8 cellular contexts compared by ENCODE assay signal in genomic region chr6:37171970-37172812, GRCh38. TPM values are rescaled to one million over a fixed set of nuclear protein-coding genes. Genes with fewer than 3 reads are reported as not detected.
DNase-seq lines count a peak whose midpoint lies in the region; ATAC-seq, FAIRE-seq and TF ChIP-seq lines count a peak whose summit lies in the region.

No MANE protein-coding gene starts in this region.

- peak; percentile 73 for DNase-seq in D341Med (ENCODE audit: low spot score)
- DNase-seq in NCI-H524 (lab: John Stamatoyannopoulos, UW) = peak; percentile 41 to 82
- DNase-seq in activated CD4-positive, alpha-beta T cell treated with anti-CD3 and anti-CD28 coated beads for 24 hours (ENCODE audit: low read depth in 2 of 2) = peak; percentile 82 to 84
- DNase-seq in chondrocyte (ENCODE audit: low spot score) = no peak
- DNase-seq in kidney = peak; percentile 93
- peak; percentile 78 to 95 (median 85) for DNase-seq in stimulated activated CD4-positive, alpha-beta T cell treated with anti-CD3 and anti-CD28 coated beads, Interleukin-12 subunit alpha, Interleukin-12 subunit beta, amount 100 ng/mL, for 48 hours (ENCODE audit: low read depth in 2 of 3, low spot score in 1 of 3)
- no peak for DNase-seq in cortex of kidney (lab: John Stamatoyannopoulos, UW)

- peak overlapping the region; percentile 92 to 96 for H3K27ac ChIP-seq in kidney (ENCODE audit: low read depth in 2 of 2, low read length in 2 of 2)

- H3K27ac Mint-ChIP-seq in chondrocyte (ENCODE audit: unreplicated experiment) = peak overlapping the region; percentile 86

- peaks cover 8 to 11% of the 10 kb centered on the region in 2 donors for H3K4me1 ChIP-seq in kidney (ENCODE audit: control insufficient read depth in 1 of 2, insufficient read depth in 1 of 2, low read depth in 1 of 2, low read length in 2 of 2)

- TF ChIP-seq CTCF in chondrocyte (IDR thresholded peaks at IDR 0.05) (peak; percentile 98), kidney (IDR thresholded peaks at IDR 0.05; ENCODE audit: borderline replicate concordance, extremely low read depth, insufficient read depth) (peak; percentile 94)

- ATAC-seq in HG03196 (IDR thresholded peaks at IDR 0.05; ENCODE audit: unreplicated experiment) = peak; percentile 40

- no peaks in the 10 kb centered on the region for H3K9me3 Mint-ChIP-seq in chondrocyte (ENCODE audit: low read depth)

- H3K36me3 ChIP-seq in kidney (ENCODE audit: control insufficient read depth in 1 of 2, insufficient read depth in 2 of 2, low read length in 2 of 2) = peaks cover 14 to 22% of the 10 kb centered on the region in 2 donors

- FAIRE-seq in kidney (lab: Jason Lieb, UNC) = no peak

- H3K4me1 Mint-ChIP-seq in chondrocyte (ENCODE audit: low read depth) = peaks cover 42% of the 10 kb centered on the region

- intact Hi-C loops in kidney (cut with DNase I) = loop anchor here (10.0 kb wide), 1 partner anchor 117 kb away; no protein-coding TSS in a partner anchor

- peak overlapping the region; percentile 71 to 78 for H3K4me3 ChIP-seq in kidney (ENCODE audit: low read length in 2 of 2)

- no peaks in the 10 kb centered on the region for H3K9me3 ChIP-seq in kidney (ENCODE audit: control insufficient read depth in 1 of 2, low read length in 2 of 2)

- peak overlapping the region; percentile 82 for H3K4me3 Mint-ChIP-seq in chondrocyte (ENCODE audit: unreplicated experiment)

- H3K27me3 Mint-ChIP-seq in chondrocyte (ENCODE audit: low read depth) = no peaks in the 10 kb centered on the region

- H3K36me3 Mint-ChIP-seq in chondrocyte (ENCODE audit: low read depth) = peaks cover 20% of the 10 kb centered on the region

- H3K9ac ChIP-seq in kidney (ENCODE audit: low read length in 2 of 2) = peak overlapping the region; percentile 87 to 90

RNA-seq across cellular contexts. Expression of gene PIM1, which starts 2.2 kb away (rescaled TPM):
- total RNA-seq in chondrocyte = 11.3 to 15.1 TPM (median 13.0 TPM) in 3 replicates
- total RNA-seq in kidney = 30.4 TPM
- polyA plus RNA-seq in kidney (ENCODE audit: insufficient read depth, low read depth, low replicate concordance) = 19.1 TPM

Comparison
In these comparisons a context has a peak if more than half of its experiments do, and no peak if none do; other contexts are left out.
1. DNase-seq: peak in D341Med (single experiment), NCI-H524 (2 of 2), activated CD4-positive, alpha-beta T cell treated with anti-CD3 and anti-CD28 coated beads for 24 hours (2 of 2), kidney (single experiment) and stimulated activated CD4-positive, alpha-beta T cell treated with anti-CD3 and anti-CD28 coated beads, Interleukin-12 subunit alpha, Interleukin-12 subunit beta, amount 100 ng/mL, for 48 hours (3 of 3); none in chondrocyte (single experiment) and cortex of kidney (single experiment).